9 cellular contexts compared by ENCODE assay signal in the genomic region with DNA sequence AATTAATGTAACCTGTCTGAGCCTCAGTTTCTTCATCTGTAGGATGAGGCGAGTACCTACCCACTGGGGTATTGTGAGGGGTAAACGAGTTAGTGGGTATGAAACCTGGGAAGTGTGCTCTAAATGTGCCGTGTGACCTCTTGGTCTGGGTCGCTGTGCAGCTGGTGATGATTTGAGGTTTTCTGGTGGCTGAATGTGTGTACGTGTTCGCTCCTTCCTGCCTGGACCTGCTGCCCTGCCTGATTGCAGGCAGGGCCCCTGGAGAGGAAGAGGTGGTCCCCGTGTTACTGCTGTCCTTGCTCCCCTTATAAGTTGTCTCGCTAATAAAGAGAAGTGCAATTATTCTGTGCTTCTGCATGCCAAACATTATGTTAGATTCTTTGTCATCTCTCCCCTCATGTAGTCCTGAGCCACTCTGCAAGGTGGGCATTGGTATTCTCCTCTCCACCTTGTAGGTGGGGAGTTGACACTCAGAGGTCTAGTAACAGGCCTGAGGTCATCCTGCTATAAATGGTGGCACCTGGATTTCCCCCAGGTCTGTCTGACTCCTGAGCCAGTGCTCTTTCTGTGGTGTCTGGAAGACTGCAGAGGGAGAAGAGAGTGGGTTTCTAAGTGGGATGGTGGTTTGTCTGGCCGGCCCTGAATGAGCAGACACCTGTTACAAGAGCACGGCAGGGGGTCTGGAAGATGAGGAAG. TPM values are rescaled to one million over a fixed set of nuclear protein-coding genes. Genes with fewer than 3 reads are reported as not detected.
DNase-seq lines count a peak whose midpoint lies in the region; ATAC-seq and TF ChIP-seq lines count a peak whose summit lies in the region.
"Had no signal": no experiment of that assay in that cellular context is flagged by ENCODE, and none has a peak within 500 bp of the region (broad histone marks: within the 10 kb centered on the region; RNA-seq: fewer than 3 reads in every experiment).

No MANE protein-coding gene starts in this region.

- H3K36me3 ChIP-seq in left ventricle myocardium inferior, result no peaks in the 10 kb centered on the region
- no peaks in the 10 kb centered on the region for H3K36me3 ChIP-seq in suprapubic skin

- no peaks in the 10 kb centered on the region for H3K27me3 ChIP-seq in left ventricle myocardium inferior (ENCODE audit: low read depth)
- H3K27me3 ChIP-seq in suprapubic skin, result no peaks in the 10 kb centered on the region

- H3K4me1 ChIP-seq in left ventricle myocardium inferior, result peaks cover 71% of the 10 kb centered on the region
- peaks cover 48% of the 10 kb centered on the region for H3K4me1 ChIP-seq in suprapubic skin

- H3K36me3 Mint-ChIP-seq in activated naive CD8-positive, alpha-beta T cell treated with anti-CD3 and anti-CD28 coated beads, Interleukin-2, amount 10 ng/mL, durations not matched to agents 7 days and 5 days, result peaks cover 1% of the 10 kb centered on the region
- H3K36me3 Mint-ChIP-seq: WTC11 had no signal

- peak overlapping the region; percentile 64 for H3K27ac Mint-ChIP-seq in activated naive CD8-positive, alpha-beta T cell treated with anti-CD3 and anti-CD28 coated beads, Interleukin-2, amount 10 ng/mL, durations not matched to agents 7 days and 5 days
- H3K27ac Mint-ChIP-seq: WTC11 had no signal

- no peaks in the 10 kb centered on the region for H3K27me3 Mint-ChIP-seq in activated naive CD8-positive, alpha-beta T cell treated with anti-CD3 and anti-CD28 coated beads, Interleukin-2, amount 10 ng/mL, durations not matched to agents 7 days and 5 days

- H3K9me3 ChIP-seq in left ventricle myocardium inferior (replicated peaks) (no peaks in the 10 kb centered on the region), suprapubic skin (no peaks in the 10 kb centered on the region)

- no peak for TF ChIP-seq CTCF in left ventricle myocardium inferior (IDR thresholded peaks at IDR 0.05; ENCODE audit: borderline replicate concordance)
- TF ChIP-seq CTCF in suprapubic skin (IDR thresholded peaks at IDR 0.05), result no peak

- no peak for TF ChIP-seq POLR2A in suprapubic skin (IDR thresholded peaks at IDR 0.05)

- POLR2A ChIA-PET in activated naive CD8-positive, alpha-beta T cell treated with anti-CD3 and anti-CD28 coated beads, Interleukin-2, amount 10 ng/mL, durations not matched to agents 7 days and 5 days (lab: Charles Lee), result no interaction called here

- no peak overlapping the region for H3K4me3 ChIP-seq in left ventricle myocardium inferior
- H3K4me3 ChIP-seq in suprapubic skin, result no peak overlapping the region

- intact Hi-C loops in left ventricle myocardium inferior (cut with micrococcal nuclease), result no loop called here
- intact Hi-C loops in Right ventricle myocardium inferior (cut with DNase I), result no loop called here

- WGBS in suprapubic skin, result 73% methylated on average over 10 of the region's 10 CpGs

- no peaks in the 10 kb centered on the region for H3K9me3 Mint-ChIP-seq in activated naive CD8-positive, alpha-beta T cell treated with anti-CD3 and anti-CD28 coated beads, Interleukin-2, amount 10 ng/mL, durations not matched to agents 7 days and 5 days
- H3K9me3 Mint-ChIP-seq: WTC11 had no signal

- H3K4me3 Mint-ChIP-seq in activated naive CD8-positive, alpha-beta T cell treated with anti-CD3 and anti-CD28 coated beads, Interleukin-2, amount 10 ng/mL, durations not matched to agents 7 days and 5 days, result peak overlapping the region; percentile 8
- H3K4me3 Mint-ChIP-seq: WTC11 had no signal

- H3K27ac ChIP-seq in left ventricle myocardium inferior (replicated peaks) (peak overlapping the region; percentile 34), suprapubic skin (peak overlapping the region; percentile 19)

- H3K4me1 Mint-ChIP-seq in activated naive CD8-positive, alpha-beta T cell treated with anti-CD3 and anti-CD28 coated beads, Interleukin-2, amount 10 ng/mL, durations not matched to agents 7 days and 5 days, result peaks cover 39% of the 10 kb centered on the region

- no peak for TF ChIP-seq EP300 in suprapubic skin (IDR thresholded peaks at IDR 0.05)

- no peak for DNase-seq in left ventricle myocardium inferior
- DNase-seq in Right ventricle myocardium inferior (ENCODE audit: missing footprints), result no peak
- no peak for DNase-seq in activated naive CD8-positive, alpha-beta T cell treated with anti-CD3 and anti-CD28 coated beads, Interleukin-2, amount 10 ng/mL, durations not matched to agents 7 days and 5 days
- no peak for DNase-seq in suprapubic skin (ENCODE audit: low spot score in 2 of 2)
- no peak for DNase-seq in SW480 (ENCODE audit: low spot score)
- no peak for DNase-seq in NCI-H82 treated with DMSO at 0.1 percent for 48 hours (lab: John Stamatoyannopoulos, UW; ENCODE audit: unreplicated experiment)

- ATAC-seq in Right ventricle myocardium inferior, result no peak
- peak; percentile 67 for ATAC-seq in HG03095 (IDR thresholded peaks at IDR 0.05; ENCODE audit: unreplicated experiment)
- ATAC-seq in activated naive CD8-positive, alpha-beta T cell treated with anti-CD3 and anti-CD28 coated beads, Interleukin-2, amount 10 ng/mL, durations not matched to agents 7 days and 5 days (ENCODE audit: low read depth), result no peak
- no peak for ATAC-seq in HG02884 (IDR thresholded peaks at IDR 0.05; ENCODE audit: unreplicated experiment)
- ATAC-seq: WTC11 had no signal

RNA-seq across cellular contexts. Expression of a gene that starts 15.7 kb away (rescaled TPM):
- total RNA-seq in left ventricle myocardium inferior (6.0 TPM), Right ventricle myocardium inferior (5.7 TPM), suprapubic skin (1 to 10 TPM; 5.3 to 9.2 (median 7.2) TPM)
- 1 to 10 TPM; 7.1 to 7.2 TPM for total RNA-seq in activated naive CD8-positive, alpha-beta T cell treated with anti-CD3 and anti-CD28 coated beads, Interleukin-2, amount 10 ng/mL, durations not matched to agents 7 days and 5 days

RNA-seq across cellular contexts. Expression of a gene that starts 55.0 kb away (rescaled TPM):
- total RNA-seq in left ventricle myocardium inferior (5.3 TPM), Right ventricle myocardium inferior (5.2 TPM), suprapubic skin (1 to 10 TPM in 3 of 4 donors, not detected in 1; 1.4 to 2.0 (median 1.8) TPM)
- total RNA-seq in activated naive CD8-positive, alpha-beta T cell treated with anti-CD3 and anti-CD28 coated beads, Interleukin-2, amount 10 ng/mL, durations not matched to agents 7 days and 5 days, result under 1 TPM; 0.17 to 0.28 TPM
